Comparison of ENCODE assay signal across 12 cellular contexts in genomic region chr7:32680259-32681173, GRCh38.
DNase-seq lines count a peak whose midpoint lies in the region; ATAC-seq and TF ChIP-seq lines count a peak whose summit lies in the region.
"Had no signal": no experiment of that assay in that cellular context is flagged by ENCODE, and none has a peak within 500 bp of the region (broad histone marks: within the 10 kb centered on the region; RNA-seq: fewer than 3 reads in every experiment).

No MANE protein-coding gene starts in this region.

- peak overlapping the region; percentile 95 for H2BK5ac ChIP-seq in trophoblast cell (ENCODE audit: low read depth, low read length, poor library complexity)

- peaks cover 13% of the 10 kb centered on the region for H3K4me1 ChIP-seq in GM23338 (ENCODE audit: insufficient read depth)
- peaks cover 0 to 9% of the 10 kb centered on the region in 2 experiments for H3K4me1 ChIP-seq in trophoblast cell (ENCODE audit: control insufficient read depth in 1 of 2, insufficient read depth in 2 of 2, low read length in 2 of 2)
- no peaks in the 10 kb centered on the region for H3K4me1 ChIP-seq in suprapubic skin

- H3K4me3 ChIP-seq in GM23338 (no peak overlapping the region), epithelial cell of proximal tubule (ENCODE audit: low read depth, low read length) (no peak overlapping the region), trophoblast cell (ENCODE audit: low read depth, low read length) (no peak overlapping the region), suprapubic skin (no peak overlapping the region)

- peak overlapping the region; percentile 26; the same call in 2 of the 3 replicates for H3K4me3 Mint-ChIP-seq in GM23338

- DNase-seq in GM23338 (ENCODE audit: low spot score) (peak; percentile 96), NCI-H510A treated with DMSO at 0.1 percent for 48 hours (lab: John Stamatoyannopoulos, UW) (peak; percentile 34), epithelial cell of proximal tubule (ENCODE audit: low read depth) (peak; percentile 36), trophoblast cell (peak; percentile 89 to 95), suprapubic skin (ENCODE audit: low spot score in 2 of 2) (no peak), NCI-H82 (lab: John Stamatoyannopoulos, UW) (no peak)
- DNase-seq: amniotic stem cell; KG1; NCI-H774; stimulated activated CD4-positive, alpha-beta T cell treated with anti-CD3 and anti-CD28 coated beads, Interleukin-1b, Interleukin-23, amount 100 ng/mL, for 48 hours had no signal

- peak overlapping the region; percentile 99 for H2BK12ac ChIP-seq in trophoblast cell (ENCODE audit: low read length)

- H3K9me2 ChIP-seq in GM23338 (ENCODE audit: insufficient read depth) = no peaks in the 10 kb centered on the region

- TF ChIP-seq EP300 in suprapubic skin (IDR thresholded peaks at IDR 0.05) = no peak

- H3K9me3 ChIP-seq in trophoblast cell (ENCODE audit: insufficient read depth, low read depth, low read length) (peaks cover 2% of the 10 kb centered on the region), suprapubic skin (no peaks in the 10 kb centered on the region)

- WGBS in trophoblast cell (ENCODE audit: extremely low coverage, insufficient coverage, insufficient read length) = no CpG with 5 or more reads among the region's 6 CpGs
- 36% methylated on average over 6 of the region's 6 CpGs for WGBS in suprapubic skin

- TF ChIP-seq CTCF in GM23338 (conservative IDR thresholded peaks at IDR 0.05; ENCODE audit: low read depth in 2 of 2) (no peak), epithelial cell of proximal tubule (conservative IDR thresholded peaks at IDR 0.05; ENCODE audit: low read depth, low read length) (no peak), suprapubic skin (IDR thresholded peaks at IDR 0.05) (no peak)

- peak overlapping the region; percentile 84 for H2AK5ac ChIP-seq in trophoblast cell (ENCODE audit: low read length)

- TF ChIP-seq POLR2A in suprapubic skin (IDR thresholded peaks at IDR 0.05) = no peak

- peak overlapping the region; percentile 86 for H3K27ac ChIP-seq in GM23338 (ENCODE audit: low read depth)
- H3K27ac ChIP-seq in trophoblast cell (ENCODE audit: low read depth, low read length) = peak overlapping the region; percentile 91
- no peak overlapping the region for H3K27ac ChIP-seq in suprapubic skin

- H3K79me2 ChIP-seq in GM23338 (replicated peaks; ENCODE audit: insufficient read depth) (no peaks in the 10 kb centered on the region), trophoblast cell (ENCODE audit: control insufficient read depth, insufficient read depth, low read length, poor library complexity) (no peaks in the 10 kb centered on the region)

- H3K27me3 Mint-ChIP-seq in GM23338 (ENCODE audit: insufficient read depth, low read depth, poor library complexity) = peaks cover 4% of the 10 kb centered on the region

- H3K36me3 Mint-ChIP-seq in GM23338 (ENCODE audit: low read depth) = peaks cover 38% of the 10 kb centered on the region

- H4K20me1 ChIP-seq in GM23338 (replicated peaks; ENCODE audit: insufficient read depth) = no peaks in the 10 kb centered on the region

- H3K18ac ChIP-seq in trophoblast cell (ENCODE audit: low read length) = peak overlapping the region; percentile 80

- no peak overlapping the region for H3K4ac ChIP-seq in trophoblast cell (ENCODE audit: low read depth, low read length)

- peak overlapping the region; percentile 96 for H2BK120ac ChIP-seq in trophoblast cell (ENCODE audit: insufficient read depth, low read length, poor library complexity)

- H2AFZ ChIP-seq in GM23338 (no peak overlapping the region), trophoblast cell (ENCODE audit: insufficient read depth, low read length, poor library complexity) (peak overlapping the region; percentile 43)

- peaks cover 8% of the 10 kb centered on the region for H3K79me1 ChIP-seq in trophoblast cell (ENCODE audit: low read length)

- no peak overlapping the region for H3K23ac ChIP-seq in trophoblast cell (ENCODE audit: low read length)

- H4K12ac ChIP-seq in trophoblast cell (ENCODE audit: low read depth, low read length) = no peak overlapping the region

- peaks cover 24% of the 10 kb centered on the region for H3K9me3 Mint-ChIP-seq in GM23338

- H3K4me1 Mint-ChIP-seq in GM23338 = peaks cover 30% of the 10 kb centered on the region

- H3K4me2 ChIP-seq in GM23338 = peak overlapping the region; percentile 9
- H3K4me2 ChIP-seq in trophoblast cell (ENCODE audit: low read length) = peak overlapping the region; percentile 39

- peak overlapping the region; percentile 84 for H3K14ac ChIP-seq in trophoblast cell (ENCODE audit: low read length)

- peak overlapping the region; percentile 97 for H3K27ac Mint-ChIP-seq in GM23338

- H4K91ac ChIP-seq in trophoblast cell (ENCODE audit: low read depth, low read length) = peak overlapping the region; percentile 94

- no peaks in the 10 kb centered on the region for H3F3A ChIP-seq in GM23338 (replicated peaks; ENCODE audit: low read depth)

- peak overlapping the region; percentile 92 for H4K8ac ChIP-seq in trophoblast cell (ENCODE audit: low read depth, low read length)

- peak; percentile 92 for ATAC-seq in GM23338
- ATAC-seq in HG03095 (IDR thresholded peaks at IDR 0.05; ENCODE audit: unreplicated experiment) = no peak
- ATAC-seq: left lobe of liver had no signal

- no peak overlapping the region for H3K9ac ChIP-seq in trophoblast cell (ENCODE audit: low read length)

- H3K36me3 ChIP-seq in GM23338 (ENCODE audit: insufficient read depth) (no peaks in the 10 kb centered on the region), trophoblast cell (ENCODE audit: control insufficient read depth in 1 of 2, insufficient read depth in 2 of 2, low read length in 2 of 2) (peaks cover 0 to 3% of the 10 kb centered on the region in 2 experiments), suprapubic skin (no peaks in the 10 kb centered on the region)

- H3K27me3 ChIP-seq in GM23338 (ENCODE audit: insufficient read depth) (no peaks in the 10 kb centered on the region), trophoblast cell (ENCODE audit: insufficient read depth, low read length) (no peaks in the 10 kb centered on the region), suprapubic skin (no peaks in the 10 kb centered on the region)

TF ChIP-seq in GM23338, 12 proteins besides CTCF, POLR2A, EP300 and RAD21 (continues in another document):
- no peak for TF ChIP-seq JUNB (IDR thresholded peaks at IDR 0.05; ENCODE audit: unreplicated experiment)
- peak; percentile 40; the same call in 1 of the 2 replicates for TF ChIP-seq ZNF462 (CRISPR knock-in tag; IDR thresholded peaks at IDR 0.05)
- TF ChIP-seq ZNF331 (CRISPR knock-in tag; IDR thresholded peaks at IDR 0.05; ENCODE audit: low read depth) = no peak
- TF ChIP-seq ZNF114 (CRISPR knock-in tag; IDR thresholded peaks at IDR 0.05) = peak; percentile 56; the same call in 1 of the 2 replicates
- TF ChIP-seq NANOG (IDR thresholded peaks at IDR 0.05; ENCODE audit: borderline replicate concordance) = no peak

Comparison
In these comparisons a context has a peak if more than half of its experiments do, and no peak if none do; other contexts are left out.
1. DNase-seq: peak in GM23338 (single experiment), NCI-H510A treated with DMSO at 0.1 percent for 48 hours (single experiment), epithelial cell of proximal tubule (single experiment) and trophoblast cell (2 of 2); none in suprapubic skin (0 of 2) and NCI-H82 (single experiment).